Comparison of ENCODE assay signal across 36 cellular contexts in the genomic region with DNA sequence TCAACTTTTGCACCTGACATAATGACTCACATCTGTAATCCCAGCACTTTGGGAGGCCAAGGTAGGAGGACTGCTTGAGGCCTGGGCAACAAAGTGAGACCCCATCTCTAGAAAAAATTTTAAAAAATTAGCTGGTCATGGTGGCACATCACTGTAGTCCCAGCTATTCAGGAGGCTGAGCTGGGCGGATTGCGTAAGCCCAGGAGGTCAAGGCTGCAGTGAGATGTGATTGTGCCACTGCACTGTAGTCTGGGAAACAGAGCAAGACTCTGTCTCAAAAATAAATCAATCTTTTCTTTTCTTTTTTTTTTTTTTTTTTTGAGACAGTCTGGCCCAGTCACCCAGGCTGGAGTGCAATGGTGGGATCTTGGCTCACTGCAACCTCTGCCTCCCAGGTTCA. TPM values are rescaled to one million over a fixed set of nuclear protein-coding genes. Genes with fewer than 3 reads are reported as not detected.
"Had no signal": no experiment of that assay in that cellular context is flagged by ENCODE, and none has a peak within 500 bp of the region (broad histone marks: within the 10 kb centered on the region; RNA-seq: fewer than 3 reads in every experiment).

No MANE protein-coding gene starts in this region.

- H3K27me3 ChIP-seq: ascending aorta, cardiac muscle cell had no signal

- FAIRE-seq: bronchial epithelial cell, TTC549 had no signal

- ATAC-seq: activated CD8-positive, alpha-beta T cell treated with anti-CD3 and anti-CD28 coated beads for 36 hours; activated T-cell treated with anti-CD3 and anti-CD28 coated beads, Interleukin-2, amount 50 U/mL, for 4 hours; activated T-cell treated with anti-CD3 and anti-CD28 coated beads, Interleukin-2, amount 50 U/mL, for 72 hours; activated T-helper 17 cell treated with anti-CD3 and anti-CD28 coated beads, Interleukin-2, amount 50 U/mL, for 72 hours had no signal

- H3K4me3 ChIP-seq: ascending aorta, cardiac muscle cell had no signal

- H3K27me3 Mint-ChIP-seq: activated B cell treated with CpG ODN at 0.5 μM for 24 hours; activated CD4-positive, alpha-beta memory T cell treated with anti-CD3 and anti-CD28 coated beads for 36 hours; activated CD4-positive, alpha-beta T cell treated with anti-CD3 and anti-CD28 coated beads, Interleukin-2, amount 10 ng/mL, durations not matched to agents 24 days and 14 days; activated CD8-positive, alpha-beta T cell treated with anti-CD3 and anti-CD28 coated beads for 36 hours; activated naive CD8-positive, alpha-beta T cell treated with anti-CD3 and anti-CD28 coated beads for 36 hours; activated T-helper 17 cell treated with anti-CD3 and anti-CD28 coated beads, Interleukin-2, amount 50 U/mL, for 72 hours; central memory CD8-positive, alpha-beta T cell had no signal

- H3K4me1 Mint-ChIP-seq: activated B cell treated with CpG ODN at 0.5 μM for 24 hours had no signal

- H3K27ac Mint-ChIP-seq: activated B cell treated with CpG ODN at 0.5 μM for 24 hours; activated CD4-positive, alpha-beta memory T cell treated with anti-CD3 and anti-CD28 coated beads for 36 hours; activated CD4-positive, alpha-beta T cell treated with anti-CD3 and anti-CD28 coated beads, Interleukin-2, amount 10 ng/mL, durations not matched to agents 24 days and 14 days; activated CD8-positive, alpha-beta T cell treated with anti-CD3 and anti-CD28 coated beads for 36 hours; activated naive CD4-positive, alpha-beta T cell treated with anti-CD3 and anti-CD28 coated beads for 36 hours; activated naive CD8-positive, alpha-beta T cell treated with anti-CD3 and anti-CD28 coated beads for 36 hours; activated T-cell treated with anti-CD3 and anti-CD28 coated beads, Interleukin-2, amount 50 U/mL, for 72 hours; activated T-helper 1 cell treated with anti-CD3 and anti-CD28 coated beads, Interleukin-12 subunit alpha, Interleukin-12 subunit beta, Interleukin-2, Interleukin-4 antibody, amounts not matched to agents 30 ng/mL and 10 ng/mL and 1 ng/mL, durations not matched to agents 14 hours and 24 hours and 36 hours; activated T-helper 17 cell treated with anti-CD3 and anti-CD28 coated beads, Interleukin-2, amount 50 U/mL, for 72 hours; brain; T-helper 1 cell treated with Interleukin-12 subunit alpha and Interleukin-12 subunit beta and Interleukin-4 antibody, amounts not matched to agents 30 μg/mL and 1 μg/mL, for 36 hours; T-helper 2 cell treated with Interferon-gamma antibody and Interleukin-4, amounts not matched to agents 5 μg/mL and 100 μg/mL, for 36 hours had no signal

- H3K36me3 ChIP-seq: ascending aorta, cardiac muscle cell had no signal

- DNase-seq: activated B cell treated with CpG ODN at 0.5 μM for 24 hours; activated CD4-positive, alpha-beta memory T cell treated with anti-CD3 and anti-CD28 coated beads for 36 hours; activated CD4-positive, alpha-beta T cell treated with anti-CD3 and anti-CD28 coated beads for 4 hours; activated CD4-positive, alpha-beta T cell treated with anti-CD3 and anti-CD28 coated beads, Interleukin-2, amount 10 ng/mL, durations not matched to agents 24 days and 14 days; activated CD4-positive, alpha-beta T cell treated with anti-CD3 and anti-CD28 coated beads, Interleukin-2, amount 50 U/mL, for 1 hour; activated CD4-positive, alpha-beta T cell treated with anti-CD3 and anti-CD28 coated beads, Interleukin-2, amount 50 U/mL, for 4 hours; activated CD4-positive, CD25-positive, alpha-beta regulatory T cell treated with anti-CD3 and anti-CD28 coated beads, Interleukin-2, amount 50 U/mL, for 72 hours; activated CD8-positive, alpha-beta memory T cell treated with anti-CD3 and anti-CD28 coated beads, Interleukin-2, amount 50 U/mL, for 4 hours; activated CD8-positive, alpha-beta T cell treated with anti-CD3 and anti-CD28 coated beads for 36 hours; activated effector memory CD4-positive, alpha-beta T cell treated with anti-CD3 and anti-CD28 coated beads, Interleukin-2, amount 50 U/mL, for 16 hours; activated gamma-delta T cell treated with Interleukin-2 at 50 U/mL for 16 hours; activated naive CD4-positive, alpha-beta T cell; activated naive CD4-positive, alpha-beta T cell treated with anti-CD3 and anti-CD28 coated beads for 36 hours; activated naive CD4-positive, alpha-beta T cell treated with anti-CD3 and anti-CD28 coated beads, Interleukin-2, amount 50 U/mL, for 16 hours; activated naive CD8-positive, alpha-beta T cell treated with anti-CD3 and anti-CD28 coated beads for 36 hours; activated T-cell treated with anti-CD3 and anti-CD28 coated beads for 4 hours; activated T-cell treated with anti-CD3 and anti-CD28 coated beads, Interleukin-2, amount 50 U/mL, for 1 hour; activated T-cell treated with anti-CD3 and anti-CD28 coated beads, Interleukin-2, amount 50 U/mL, for 4 hours; activated T-cell treated with anti-CD3 and anti-CD28 coated beads, Interleukin-2, amount 50 U/mL, for 72 hours; amygdala; anterior cingulate cortex; caudate nucleus; T-helper 1 cell; T-helper 2 cell; T-helper 9 cell had no signal

- H3K27ac ChIP-seq: ascending aorta, cardiac muscle cell, VCaP had no signal

- H3K4me1 ChIP-seq: ascending aorta had no signal

- H3K9me3 Mint-ChIP-seq: activated B cell treated with CpG ODN at 0.5 μM for 24 hours; activated CD4-positive, alpha-beta memory T cell treated with anti-CD3 and anti-CD28 coated beads for 36 hours; activated CD4-positive, alpha-beta T cell treated with anti-CD3 and anti-CD28 coated beads, Interleukin-2, amount 10 ng/mL, durations not matched to agents 24 days and 14 days; activated naive CD4-positive, alpha-beta T cell treated with anti-CD3 and anti-CD28 coated beads for 36 hours; activated T-cell treated with anti-CD3 and anti-CD28 coated beads, Interleukin-2, amount 50 U/mL, for 4 hours; activated T-cell treated with anti-CD3 and anti-CD28 coated beads, Interleukin-2, amount 50 U/mL, for 72 hours; activated T-helper 1 cell treated with anti-CD3 and anti-CD28 coated beads, Interleukin-12 subunit alpha, Interleukin-12 subunit beta, Interleukin-2, Interleukin-4 antibody, amounts not matched to agents 30 ng/mL and 10 ng/mL and 1 ng/mL, durations not matched to agents 14 hours and 24 hours and 36 hours; activated T-helper 17 cell treated with anti-CD3 and anti-CD28 coated beads, Interleukin-2, amount 50 U/mL, for 72 hours; brain; central memory CD8-positive, alpha-beta T cell; T-helper 1 cell treated with Interleukin-12 subunit alpha and Interleukin-12 subunit beta and Interleukin-4 antibody, amounts not matched to agents 30 μg/mL and 1 μg/mL, for 36 hours; T-helper 2 cell treated with Interferon-gamma antibody and Interleukin-4, amounts not matched to agents 5 μg/mL and 100 μg/mL, for 36 hours had no signal

- H3K4me3 Mint-ChIP-seq: activated B cell treated with CpG ODN at 0.5 μM for 24 hours; activated CD4-positive, alpha-beta memory T cell treated with anti-CD3 and anti-CD28 coated beads for 36 hours; activated CD4-positive, alpha-beta T cell treated with anti-CD3 and anti-CD28 coated beads, Interleukin-2, amount 10 ng/mL, durations not matched to agents 24 days and 14 days; activated CD8-positive, alpha-beta T cell treated with anti-CD3 and anti-CD28 coated beads for 36 hours; activated naive CD4-positive, alpha-beta T cell treated with anti-CD3 and anti-CD28 coated beads for 36 hours; activated naive CD8-positive, alpha-beta T cell treated with anti-CD3 and anti-CD28 coated beads for 36 hours; activated T-cell treated with anti-CD3 and anti-CD28 coated beads, Interleukin-2, amount 50 U/mL, for 4 hours; activated T-cell treated with anti-CD3 and anti-CD28 coated beads, Interleukin-2, amount 50 U/mL, for 72 hours; activated T-helper 1 cell treated with anti-CD3 and anti-CD28 coated beads, Interleukin-12 subunit alpha, Interleukin-12 subunit beta, Interleukin-2, Interleukin-4 antibody, amounts not matched to agents 30 ng/mL and 10 ng/mL and 1 ng/mL, durations not matched to agents 14 hours and 24 hours and 36 hours; activated T-helper 17 cell treated with anti-CD3 and anti-CD28 coated beads, Interleukin-2, amount 50 U/mL, for 72 hours; brain; central memory CD8-positive, alpha-beta T cell; T-helper 1 cell treated with Interleukin-12 subunit alpha and Interleukin-12 subunit beta and Interleukin-4 antibody, amounts not matched to agents 30 μg/mL and 1 μg/mL, for 36 hours; T-helper 2 cell treated with Interferon-gamma antibody and Interleukin-4, amounts not matched to agents 5 μg/mL and 100 μg/mL, for 36 hours had no signal

- H3K9me3 ChIP-seq: ascending aorta had no signal

- H3K36me3 Mint-ChIP-seq: brain had no signal

RNA-seq across cellular contexts. Expression of a gene that starts 52.5 kb away (rescaled TPM):
- total RNA-seq: activated B cell treated with CpG ODN at 0.5 μM for 24 hours; activated CD4-positive, alpha-beta T cell treated with anti-CD3 and anti-CD28 coated beads, Interleukin-2, amount 10 ng/mL, durations not matched to agents 24 days and 14 days; activated T-helper 1 cell treated with anti-CD3 and anti-CD28 coated beads, Interleukin-12 subunit alpha, Interleukin-12 subunit beta, Interleukin-2, Interleukin-4 antibody, amounts not matched to agents 30 ng/mL and 10 ng/mL and 1 ng/mL, durations not matched to agents 14 hours and 24 hours and 36 hours; ascending aorta had no signal
